In the genomic region with DNA sequence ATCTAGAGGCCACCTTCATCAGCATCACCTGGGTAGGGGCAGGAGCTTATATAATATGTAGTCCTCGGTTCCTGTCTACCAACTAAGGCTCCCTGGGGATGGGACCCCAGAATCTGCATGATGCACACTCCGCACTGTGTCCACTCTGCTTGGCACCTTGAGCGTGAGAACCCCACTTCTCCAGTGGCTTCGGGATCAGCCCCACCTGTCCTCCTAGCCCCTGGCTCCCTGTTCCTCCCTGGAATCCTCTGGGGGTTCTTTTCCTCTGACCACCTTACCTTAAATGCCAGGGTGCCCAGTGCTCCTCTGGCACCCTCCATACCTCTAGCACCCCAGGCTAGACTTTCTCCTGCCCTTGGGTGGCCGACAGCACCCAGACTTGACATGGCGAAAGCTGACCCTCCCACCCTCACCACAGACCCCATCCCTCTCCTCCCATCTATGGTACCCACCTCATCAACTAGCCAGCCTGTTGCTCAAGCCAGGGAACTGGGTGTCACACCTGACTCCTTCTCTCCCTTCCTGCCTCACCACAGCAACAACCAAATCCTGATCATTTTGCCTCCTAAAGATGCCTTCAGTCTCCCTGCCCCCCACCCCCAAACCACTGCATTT, we compare ENCODE assay signal across 1 cellular context.
TF ChIP-seq lines count a peak whose summit lies in the region.

No MANE protein-coding gene starts in this region.

TF ChIP-seq in HepG2, 621 proteins besides CTCF, POLR2A, EP300 and RAD21:
- TF ChIP-seq ZMYM2 (CRISPR knock-in tag; IDR thresholded peaks at IDR 0.05), result no peak
- TF ChIP-seq, protein P1, sequence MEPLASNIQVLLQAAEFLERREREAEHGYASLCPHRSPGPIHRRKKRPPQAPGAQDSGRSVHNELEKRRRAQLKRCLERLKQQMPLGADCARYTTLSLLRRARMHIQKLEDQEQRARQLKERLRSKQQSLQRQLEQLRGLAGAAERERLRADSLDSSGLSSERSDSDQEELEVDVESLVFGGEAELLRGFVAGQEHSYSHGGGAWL (CRISPR knock-in tag; IDR thresholded peaks at IDR 0.05), result no peak
- TF ChIP-seq, protein P2, sequence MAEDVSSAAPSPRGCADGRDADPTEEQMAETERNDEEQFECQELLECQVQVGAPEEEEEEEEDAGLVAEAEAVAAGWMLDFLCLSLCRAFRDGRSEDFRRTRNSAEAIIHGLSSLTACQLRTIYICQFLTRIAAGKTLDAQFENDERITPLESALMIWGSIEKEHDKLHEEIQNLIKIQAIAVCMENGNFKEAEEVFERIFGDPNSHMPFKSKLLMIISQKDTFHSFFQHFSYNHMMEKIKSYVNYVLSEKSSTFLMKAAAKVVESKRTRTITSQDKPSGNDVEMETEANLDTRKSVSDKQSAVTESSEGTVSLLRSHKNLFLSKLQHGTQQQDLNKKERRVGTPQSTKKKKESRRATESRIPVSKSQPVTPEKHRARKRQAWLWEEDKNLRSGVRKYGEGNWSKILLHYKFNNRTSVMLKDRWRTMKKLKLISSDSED (CRISPR knock-in tag; IDR thresholded peaks at IDR 0.05), result no peak
- TF ChIP-seq KLF11 (CRISPR knock-in tag; IDR thresholded peaks at IDR 0.05), result no peak
- TF ChIP-seq E2F1 (CRISPR knock-in tag; IDR thresholded peaks at IDR 0.05), result no peak
- TF ChIP-seq SP140L (CRISPR knock-in tag; IDR thresholded peaks at IDR 0.05; ENCODE audit: borderline replicate concordance), result no peak
- TF ChIP-seq ZNF292 (CRISPR knock-in tag; IDR thresholded peaks at IDR 0.05; ENCODE audit: borderline replicate concordance, low read depth), result no peak
